In the genomic region with DNA sequence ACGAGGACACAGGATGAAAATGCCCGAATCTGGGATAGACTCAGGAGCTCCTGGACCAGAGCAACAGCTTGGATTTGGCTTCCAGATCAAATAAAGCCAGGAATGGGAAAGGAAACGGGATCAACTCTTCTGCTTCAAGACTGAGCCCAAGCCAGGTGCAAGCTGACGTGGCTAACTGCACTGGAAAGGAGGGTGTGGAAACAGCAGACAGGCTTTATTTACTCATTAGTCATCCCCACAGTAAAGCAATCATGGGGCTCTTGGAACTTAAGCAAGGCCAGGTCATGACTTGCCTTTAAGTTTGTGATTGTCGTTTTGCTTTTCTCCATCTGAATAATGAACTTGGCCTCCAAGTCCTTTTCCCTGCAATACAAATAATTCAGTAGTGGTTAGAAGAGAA, we compare ENCODE assay signal across 1 cellular context.
TF ChIP-seq lines count a peak whose summit lies in the region.

No MANE protein-coding gene starts in this region.

TF ChIP-seq in HepG2, 621 proteins besides CTCF, POLR2A, EP300 and RAD21 (continues in another document):
- TF ChIP-seq, protein P1, sequence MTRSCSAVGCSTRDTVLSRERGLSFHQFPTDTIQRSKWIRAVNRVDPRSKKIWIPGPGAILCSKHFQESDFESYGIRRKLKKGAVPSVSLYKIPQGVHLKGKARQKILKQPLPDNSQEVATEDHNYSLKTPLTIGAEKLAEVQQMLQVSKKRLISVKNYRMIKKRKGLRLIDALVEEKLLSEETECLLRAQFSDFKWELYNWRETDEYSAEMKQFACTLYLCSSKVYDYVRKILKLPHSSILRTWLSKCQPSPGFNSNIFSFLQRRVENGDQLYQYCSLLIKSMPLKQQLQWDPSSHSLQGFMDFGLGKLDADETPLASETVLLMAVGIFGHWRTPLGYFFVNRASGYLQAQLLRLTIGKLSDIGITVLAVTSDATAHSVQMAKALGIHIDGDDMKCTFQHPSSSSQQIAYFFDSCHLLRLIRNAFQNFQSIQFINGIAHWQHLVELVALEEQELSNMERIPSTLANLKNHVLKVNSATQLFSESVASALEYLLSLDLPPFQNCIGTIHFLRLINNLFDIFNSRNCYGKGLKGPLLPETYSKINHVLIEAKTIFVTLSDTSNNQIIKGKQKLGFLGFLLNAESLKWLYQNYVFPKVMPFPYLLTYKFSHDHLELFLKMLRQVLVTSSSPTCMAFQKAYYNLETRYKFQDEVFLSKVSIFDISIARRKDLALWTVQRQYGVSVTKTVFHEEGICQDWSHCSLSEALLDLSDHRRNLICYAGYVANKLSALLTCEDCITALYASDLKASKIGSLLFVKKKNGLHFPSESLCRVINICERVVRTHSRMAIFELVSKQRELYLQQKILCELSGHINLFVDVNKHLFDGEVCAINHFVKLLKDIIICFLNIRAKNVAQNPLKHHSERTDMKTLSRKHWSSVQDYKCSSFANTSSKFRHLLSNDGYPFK (CRISPR knock-in tag; IDR thresholded peaks at IDR 0.05; ENCODE audit: borderline replicate concordance) = no peak
- TF ChIP-seq TEAD2 (CRISPR knock-in tag; IDR thresholded peaks at IDR 0.05) (no peak), NAIF1 (CRISPR knock-in tag; IDR thresholded peaks at IDR 0.05; ENCODE audit: borderline replicate concordance) (no peak), ZNF562 (CRISPR knock-in tag; IDR thresholded peaks at IDR 0.05; ENCODE audit: borderline replicate concordance) (no peak), TEAD3 (CRISPR knock-in tag; optimal IDR thresholded peaks at IDR 0.05; ENCODE audit: borderline replicate concordance) (peak; percentile 38), FOSL1 (CRISPR knock-in tag; IDR thresholded peaks at IDR 0.05; ENCODE audit: borderline replicate concordance) (peak; percentile 81), NFIC (IDR thresholded peaks at IDR 0.05; ENCODE audit: low read length) (no peak), MZF1 (CRISPR knock-in tag; IDR thresholded peaks at IDR 0.05; ENCODE audit: borderline replicate concordance) (no peak), ZNF883 (CRISPR knock-in tag; IDR thresholded peaks at IDR 0.05; ENCODE audit: not compliant biosample characterization) (no peak), MTF1 (CRISPR knock-in tag; IDR thresholded peaks at IDR 0.05) (no peak), TOE1 (CRISPR knock-in tag; IDR thresholded peaks at IDR 0.05) (no peak), GATA4 (IDR thresholded peaks at IDR 0.05; ENCODE audit: borderline replicate concordance, low read depth) (no peak), KLF9 (CRISPR knock-in tag; IDR thresholded peaks at IDR 0.05; ENCODE audit: low read depth) (no peak), ZNF569 (CRISPR knock-in tag; IDR thresholded peaks at IDR 0.05; ENCODE audit: borderline replicate concordance) (no peak), SOX5 (CRISPR knock-in tag; IDR thresholded peaks at IDR 0.05; ENCODE audit: borderline replicate concordance) (peak; percentile 51; the same call in 1 of the 2 replicates), ZNF253 (CRISPR knock-in tag; IDR thresholded peaks at IDR 0.05; ENCODE audit: borderline replicate concordance) (no peak), IRX3 (CRISPR knock-in tag; IDR thresholded peaks at IDR 0.05; ENCODE audit: borderline replicate concordance, low read depth) (no peak), MAFF (IDR thresholded peaks at IDR 0.05; ENCODE audit: low read depth, low read length) (peak; percentile 65), THAP11 (CRISPR knock-in tag; IDR thresholded peaks at IDR 0.05) (no peak), ZNF777 (CRISPR knock-in tag; IDR thresholded peaks at IDR 0.05) (no peak), ZNF652 (CRISPR knock-in tag; IDR thresholded peaks at IDR 0.05; ENCODE audit: borderline replicate concordance, low read depth) (no peak), ZNF335 (CRISPR knock-in tag; IDR thresholded peaks at IDR 0.05) (peak; percentile 57; the same call in 1 of the 2 replicates), HMG20A (CRISPR knock-in tag; IDR thresholded peaks at IDR 0.05; ENCODE audit: borderline replicate concordance) (peak; percentile 39; the same call in 1 of the 2 replicates), REXO4 (CRISPR knock-in tag; IDR thresholded peaks at IDR 0.05; ENCODE audit: borderline replicate concordance) (no peak), ZNF589 (CRISPR knock-in tag; conservative IDR thresholded peaks at IDR 0.05) (no peak), ZNF20 (CRISPR knock-in tag; IDR thresholded peaks at IDR 0.05) (no peak), SOX13 (IDR thresholded peaks at IDR 0.05) (no peak), SOX13 (CRISPR knock-in tag; conservative IDR thresholded peaks at IDR 0.05 in 1 of 2, IDR thresholded peaks at IDR 0.05 in 1 of 2) (peak in 1 of 2 experiments; percentile 32; a peak in 1 of 4 replicates), FOXK2 (IDR thresholded peaks at IDR 0.05) (no peak), KLF6 (CRISPR knock-in tag; IDR thresholded peaks at IDR 0.05) (no peak), BRD4 (CRISPR knock-in tag; IDR thresholded peaks at IDR 0.05) (no peak), ZNF737 (CRISPR knock-in tag; IDR thresholded peaks at IDR 0.05; ENCODE audit: borderline replicate concordance) (no peak), JDP2 (CRISPR knock-in tag; IDR thresholded peaks at IDR 0.05; ENCODE audit: borderline replicate concordance) (no peak), ESRRA (CRISPR knock-in tag; IDR thresholded peaks at IDR 0.05; ENCODE audit: low read depth) (no peak), U2AF2 (IDR thresholded peaks at IDR 0.05; ENCODE audit: low read depth, low read length) (no peak), REL (CRISPR knock-in tag; conservative IDR thresholded peaks at IDR 0.05) (no peak), MIXL1 (CRISPR knock-in tag; IDR thresholded peaks at IDR 0.05) (peak; percentile 39; the same call in 1 of the 2 replicates)
- TF ChIP-seq, protein P2, sequence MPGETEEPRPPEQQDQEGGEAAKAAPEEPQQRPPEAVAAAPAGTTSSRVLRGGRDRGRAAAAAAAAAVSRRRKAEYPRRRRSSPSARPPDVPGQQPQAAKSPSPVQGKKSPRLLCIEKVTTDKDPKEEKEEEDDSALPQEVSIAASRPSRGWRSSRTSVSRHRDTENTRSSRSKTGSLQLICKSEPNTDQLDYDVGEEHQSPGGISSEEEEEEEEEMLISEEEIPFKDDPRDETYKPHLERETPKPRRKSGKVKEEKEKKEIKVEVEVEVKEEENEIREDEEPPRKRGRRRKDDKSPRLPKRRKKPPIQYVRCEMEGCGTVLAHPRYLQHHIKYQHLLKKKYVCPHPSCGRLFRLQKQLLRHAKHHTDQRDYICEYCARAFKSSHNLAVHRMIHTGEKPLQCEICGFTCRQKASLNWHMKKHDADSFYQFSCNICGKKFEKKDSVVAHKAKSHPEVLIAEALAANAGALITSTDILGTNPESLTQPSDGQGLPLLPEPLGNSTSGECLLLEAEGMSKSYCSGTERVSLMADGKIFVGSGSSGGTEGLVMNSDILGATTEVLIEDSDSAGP (CRISPR knock-in tag; IDR thresholded peaks at IDR 0.05; ENCODE audit: borderline replicate concordance) = no peak
- TF ChIP-seq, protein P3, sequence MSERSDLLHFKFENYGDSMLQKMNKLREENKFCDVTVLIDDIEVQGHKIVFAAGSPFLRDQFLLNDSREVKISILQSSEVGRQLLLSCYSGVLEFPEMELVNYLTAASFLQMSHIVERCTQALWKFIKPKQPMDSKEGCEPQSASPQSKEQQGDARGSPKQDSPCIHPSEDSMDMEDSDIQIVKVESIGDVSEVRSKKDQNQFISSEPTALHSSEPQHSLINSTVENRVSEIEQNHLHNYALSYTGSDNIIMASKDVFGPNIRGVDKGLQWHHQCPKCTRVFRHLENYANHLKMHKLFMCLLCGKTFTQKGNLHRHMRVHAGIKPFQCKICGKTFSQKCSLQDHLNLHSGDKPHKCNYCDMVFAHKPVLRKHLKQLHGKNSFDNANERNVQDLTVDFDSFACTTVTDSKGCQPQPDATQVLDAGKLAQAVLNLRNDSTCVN (CRISPR knock-in tag; IDR thresholded peaks at IDR 0.05; ENCODE audit: borderline replicate concordance) = no peak
- TF ChIP-seq, protein P4, sequence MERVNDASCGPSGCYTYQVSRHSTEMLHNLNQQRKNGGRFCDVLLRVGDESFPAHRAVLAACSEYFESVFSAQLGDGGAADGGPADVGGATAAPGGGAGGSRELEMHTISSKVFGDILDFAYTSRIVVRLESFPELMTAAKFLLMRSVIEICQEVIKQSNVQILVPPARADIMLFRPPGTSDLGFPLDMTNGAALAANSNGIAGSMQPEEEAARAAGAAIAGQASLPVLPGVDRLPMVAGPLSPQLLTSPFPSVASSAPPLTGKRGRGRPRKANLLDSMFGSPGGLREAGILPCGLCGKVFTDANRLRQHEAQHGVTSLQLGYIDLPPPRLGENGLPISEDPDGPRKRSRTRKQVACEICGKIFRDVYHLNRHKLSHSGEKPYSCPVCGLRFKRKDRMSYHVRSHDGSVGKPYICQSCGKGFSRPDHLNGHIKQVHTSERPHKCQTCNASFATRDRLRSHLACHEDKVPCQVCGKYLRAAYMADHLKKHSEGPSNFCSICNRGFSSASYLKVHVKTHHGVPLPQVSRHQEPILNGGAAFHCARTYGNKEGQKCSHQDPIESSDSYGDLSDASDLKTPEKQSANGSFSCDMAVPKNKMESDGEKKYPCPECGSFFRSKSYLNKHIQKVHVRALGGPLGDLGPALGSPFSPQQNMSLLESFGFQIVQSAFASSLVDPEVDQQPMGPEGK (CRISPR knock-in tag; IDR thresholded peaks at IDR 0.05) = peak; percentile 18; the same call in 1 of the 2 replicates
- TF ChIP-seq, protein P5, sequence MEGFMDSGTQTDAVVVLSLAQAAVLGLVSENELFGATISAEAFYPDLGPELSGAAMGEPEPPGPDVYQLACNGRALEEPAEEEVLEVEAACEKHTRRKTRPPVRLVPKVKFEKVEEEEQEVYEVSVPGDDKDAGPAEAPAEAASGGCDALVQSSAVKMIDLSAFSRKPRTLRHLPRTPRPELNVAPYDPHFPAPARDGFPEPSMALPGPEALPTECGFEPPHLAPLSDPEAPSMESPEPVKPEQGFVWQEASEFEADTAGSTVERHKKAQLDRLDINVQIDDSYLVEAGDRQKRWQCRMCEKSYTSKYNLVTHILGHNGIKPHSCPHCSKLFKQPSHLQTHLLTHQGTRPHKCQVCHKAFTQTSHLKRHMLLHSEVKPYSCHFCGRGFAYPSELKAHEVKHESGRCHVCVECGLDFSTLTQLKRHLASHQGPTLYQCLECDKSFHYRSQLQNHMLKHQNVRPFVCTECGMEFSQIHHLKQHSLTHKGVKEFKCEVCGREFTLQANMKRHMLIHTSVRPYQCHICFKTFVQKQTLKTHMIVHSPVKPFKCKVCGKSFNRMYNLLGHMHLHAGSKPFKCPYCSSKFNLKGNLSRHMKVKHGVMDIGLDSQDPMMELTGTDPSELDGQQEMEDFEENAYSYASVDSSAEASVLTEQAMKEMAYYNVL (CRISPR knock-in tag; IDR thresholded peaks at IDR 0.05; ENCODE audit: borderline replicate concordance) = no peak
- TF ChIP-seq, protein P6, sequence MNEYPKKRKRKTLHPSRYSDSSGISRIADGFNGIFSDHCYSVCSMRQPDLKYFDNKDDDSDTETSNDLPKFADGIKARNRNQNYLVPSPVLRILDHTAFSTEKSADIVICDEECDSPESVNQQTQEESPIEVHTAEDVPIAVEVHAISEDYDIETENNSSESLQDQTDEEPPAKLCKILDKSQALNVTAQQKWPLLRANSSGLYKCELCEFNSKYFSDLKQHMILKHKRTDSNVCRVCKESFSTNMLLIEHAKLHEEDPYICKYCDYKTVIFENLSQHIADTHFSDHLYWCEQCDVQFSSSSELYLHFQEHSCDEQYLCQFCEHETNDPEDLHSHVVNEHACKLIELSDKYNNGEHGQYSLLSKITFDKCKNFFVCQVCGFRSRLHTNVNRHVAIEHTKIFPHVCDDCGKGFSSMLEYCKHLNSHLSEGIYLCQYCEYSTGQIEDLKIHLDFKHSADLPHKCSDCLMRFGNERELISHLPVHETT (CRISPR knock-in tag; conservative IDR thresholded peaks at IDR 0.05) = no peak
- TF ChIP-seq, protein P7, sequence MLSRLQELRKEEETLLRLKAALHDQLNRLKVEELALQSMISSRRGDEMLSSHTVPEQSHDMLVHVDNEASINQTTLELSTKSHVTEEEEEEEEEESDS (CRISPR knock-in tag; IDR thresholded peaks at IDR 0.05; ENCODE audit: borderline replicate concordance) = no peak
- TF ChIP-seq, protein P8, sequence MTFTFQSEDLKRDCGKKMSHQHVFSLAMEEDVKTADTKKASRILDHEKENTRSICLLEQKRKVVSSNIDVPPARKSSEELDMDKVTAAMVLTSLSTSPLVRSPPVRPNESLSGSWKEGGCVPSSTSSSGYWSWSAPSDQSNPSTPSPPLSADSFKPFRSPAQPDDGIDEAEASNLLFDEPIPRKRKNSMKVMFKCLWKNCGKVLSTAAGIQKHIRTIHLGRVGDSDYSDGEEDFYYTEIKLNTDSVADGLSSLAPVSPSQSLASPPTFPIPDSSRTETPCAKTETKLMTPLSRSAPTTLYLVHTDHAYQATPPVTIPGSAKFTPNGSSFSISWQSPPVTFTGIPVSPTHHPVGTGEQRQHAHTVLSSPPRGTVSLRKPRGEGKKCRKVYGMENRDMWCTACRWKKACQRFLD (CRISPR knock-in tag; IDR thresholded peaks at IDR 0.05; ENCODE audit: borderline replicate concordance) = no peak
- TF ChIP-seq, protein P9, sequence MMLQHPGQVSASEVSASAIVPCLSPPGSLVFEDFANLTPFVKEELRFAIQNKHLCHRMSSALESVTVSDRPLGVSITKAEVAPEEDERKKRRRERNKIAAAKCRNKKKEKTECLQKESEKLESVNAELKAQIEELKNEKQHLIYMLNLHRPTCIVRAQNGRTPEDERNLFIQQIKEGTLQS (CRISPR knock-in tag; IDR thresholded peaks at IDR 0.05) = peak; percentile 52; the same call in 1 of the 2 replicates
- TF ChIP-seq, protein P10, sequence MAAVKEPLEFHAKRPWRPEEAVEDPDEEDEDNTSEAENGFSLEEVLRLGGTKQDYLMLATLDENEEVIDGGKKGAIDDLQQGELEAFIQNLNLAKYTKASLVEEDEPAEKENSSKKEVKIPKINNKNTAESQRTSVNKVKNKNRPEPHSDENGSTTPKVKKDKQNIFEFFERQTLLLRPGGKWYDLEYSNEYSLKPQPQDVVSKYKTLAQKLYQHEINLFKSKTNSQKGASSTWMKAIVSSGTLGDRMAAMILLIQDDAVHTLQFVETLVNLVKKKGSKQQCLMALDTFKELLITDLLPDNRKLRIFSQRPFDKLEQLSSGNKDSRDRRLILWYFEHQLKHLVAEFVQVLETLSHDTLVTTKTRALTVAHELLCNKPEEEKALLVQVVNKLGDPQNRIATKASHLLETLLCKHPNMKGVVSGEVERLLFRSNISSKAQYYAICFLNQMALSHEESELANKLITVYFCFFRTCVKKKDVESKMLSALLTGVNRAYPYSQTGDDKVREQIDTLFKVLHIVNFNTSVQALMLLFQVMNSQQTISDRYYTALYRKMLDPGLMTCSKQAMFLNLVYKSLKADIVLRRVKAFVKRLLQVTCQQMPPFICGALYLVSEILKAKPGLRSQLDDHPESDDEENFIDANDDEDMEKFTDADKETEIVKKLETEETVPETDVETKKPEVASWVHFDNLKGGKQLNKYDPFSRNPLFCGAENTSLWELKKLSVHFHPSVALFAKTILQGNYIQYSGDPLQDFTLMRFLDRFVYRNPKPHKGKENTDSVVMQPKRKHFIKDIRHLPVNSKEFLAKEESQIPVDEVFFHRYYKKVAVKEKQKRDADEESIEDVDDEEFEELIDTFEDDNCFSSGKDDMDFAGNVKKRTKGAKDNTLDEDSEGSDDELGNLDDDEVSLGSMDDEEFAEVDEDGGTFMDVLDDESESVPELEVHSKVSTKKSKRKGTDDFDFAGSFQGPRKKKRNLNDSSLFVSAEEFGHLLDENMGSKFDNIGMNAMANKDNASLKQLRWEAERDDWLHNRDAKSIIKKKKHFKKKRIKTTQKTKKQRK (IDR thresholded peaks at IDR 0.05; ENCODE audit: low read length) = no peak
